ENCODE assay signal across 22 cellular contexts in genomic region chr5:154583545-154584168, GRCh38.
DNase-seq lines count a peak whose midpoint lies in the region; ATAC-seq, FAIRE-seq and TF ChIP-seq lines count a peak whose summit lies in the region.
"Had no signal": no experiment of that assay in that cellular context is flagged by ENCODE, and none has a peak within 500 bp of the region (broad histone marks: within the 10 kb centered on the region; RNA-seq: fewer than 3 reads in every experiment).

No MANE protein-coding gene starts in this region.

- H3K4me3 ChIP-seq in GM23338 (no peak overlapping the region), NB4 (ENCODE audit: low read depth, low read length) (no peak overlapping the region), K562 (no peak overlapping the region), smooth muscle cell (no peak overlapping the region)
- H3K4me3 ChIP-seq: coronary artery, lower lobe of right lung, right atrium auricular region had no signal

- FAIRE-seq in K562 (lab: Jason Lieb, UNC): no peak
- FAIRE-seq: H1, islet of Langerhans had no signal

- H3F3A ChIP-seq in GM23338 (replicated peaks; ENCODE audit: low read depth): no peaks in the 10 kb centered on the region
- H3F3A ChIP-seq in smooth muscle cell (ENCODE audit: low read depth): peaks cover 13% of the 10 kb centered on the region

- no peak overlapping the region for H3K4me3 Mint-ChIP-seq in GM23338
- H3K4me3 Mint-ChIP-seq: activated CD4-positive, alpha-beta T cell treated with anti-CD3 and anti-CD28 coated beads for 36 hours; activated CD8-positive, alpha-beta memory T cell treated with anti-CD3 and anti-CD28 coated beads, Interleukin-2, amount 10 ng/mL, durations not matched to agents 7 days and 5 days; activated naive CD8-positive, alpha-beta T cell treated with anti-CD3 and anti-CD28 coated beads, Interleukin-2, amount 10 ng/mL, durations not matched to agents 7 days and 5 days; activated T-helper 17 cell treated with anti-CD3 and anti-CD28 coated beads, Interleukin-2, amount 50 U/mL, for 72 hours; B cell had no signal

- H4K20me1 ChIP-seq in GM23338 (replicated peaks; ENCODE audit: insufficient read depth) (no peaks in the 10 kb centered on the region), K562 (replicated peaks; ENCODE audit: control insufficient read depth, insufficient read depth, low read length) (0 out of 2 replicates have a peak, but pooled peaks cover 7% of the 10 kb centered on the region), smooth muscle cell (ENCODE audit: low read depth) (no peaks in the 10 kb centered on the region)

- no TSS peak for BruUV-seq in K562 (replicated peaks; lab: Mats Ljungman, UMichigan)

- H3K9me1 ChIP-seq in K562 (ENCODE audit: control insufficient read depth, insufficient read depth, low read length): peaks cover 3% of the 10 kb centered on the region

- H3K9ac ChIP-seq in K562 (ENCODE audit: insufficient read depth in 1 of 2, low read depth in 2 of 2, low read length in 2 of 2) (no peak overlapping the region), smooth muscle cell (ENCODE audit: low read depth) (no peak overlapping the region)

- WGBS in K562 (ENCODE audit: insufficient coverage, low coverage, missing lambda C conversion rate): 5% methylated on average over 12 of the region's 12 CpGs
- WGBS in smooth muscle cell (ENCODE audit: low lambda C conversion rate): 44% methylated on average over 12 of the region's 12 CpGs

- peaks cover 4% of the 10 kb centered on the region for H3K27me3 Mint-ChIP-seq in GM23338 (ENCODE audit: insufficient read depth, low read depth, poor library complexity)

- TF ChIP-seq CTCF in GM23338 (conservative IDR thresholded peaks at IDR 0.05; ENCODE audit: low read depth in 2 of 2) (no peak), NB4 (IDR thresholded peaks at IDR 0.05; ENCODE audit: low read depth, low read length) (no peak), K562 (IDR thresholded peaks at IDR 0.05 in 2 of 3, conservative IDR thresholded peaks at IDR 0.05 in 1 of 3; ENCODE audit: insufficient read depth in 2 of 3, low read depth in 1 of 3, low read length in 3 of 3) (no peak), smooth muscle cell (IDR thresholded peaks at IDR 0.05; ENCODE audit: borderline replicate concordance, insufficient read depth, poor library complexity, severe bottlenecking) (no peak)

- H3K9me3 Mint-ChIP-seq in GM23338: no peaks in the 10 kb centered on the region
- H3K9me3 Mint-ChIP-seq: activated naive CD8-positive, alpha-beta T cell treated with anti-CD3 and anti-CD28 coated beads, Interleukin-2, amount 10 ng/mL, durations not matched to agents 7 days and 5 days; activated T-helper 17 cell treated with anti-CD3 and anti-CD28 coated beads, Interleukin-2, amount 50 U/mL, for 72 hours had no signal

- no peaks in the 10 kb centered on the region; the same call in 1 of the 2 replicates for H3K4me1 ChIP-seq in GM23338 (ENCODE audit: insufficient read depth)
- no peaks in the 10 kb centered on the region for H3K4me1 ChIP-seq in K562 (replicated peaks in 1 of 2; ENCODE audit: control insufficient read depth in 2 of 2, insufficient read depth in 2 of 2, low read length in 2 of 2)
- no peaks in the 10 kb centered on the region for H3K4me1 ChIP-seq in smooth muscle cell (ENCODE audit: low read depth)
- H3K4me1 ChIP-seq: lower lobe of right lung, right atrium auricular region had no signal

- TF ChIP-seq EP300 in K562 (IDR thresholded peaks at IDR 0.05; ENCODE audit: low read length): no peak

- H3K36me3 Mint-ChIP-seq in GM23338 (ENCODE audit: low read depth): no peaks in the 10 kb centered on the region
- H3K36me3 Mint-ChIP-seq: activated CD8-positive, alpha-beta memory T cell treated with anti-CD3 and anti-CD28 coated beads, Interleukin-2, amount 10 ng/mL, durations not matched to agents 7 days and 5 days; activated naive CD8-positive, alpha-beta T cell treated with anti-CD3 and anti-CD28 coated beads, Interleukin-2, amount 10 ng/mL, durations not matched to agents 7 days and 5 days had no signal

- H3K36me3 ChIP-seq in GM23338 (ENCODE audit: insufficient read depth): no peaks in the 10 kb centered on the region
- H3K36me3 ChIP-seq in K562 (ENCODE audit: control insufficient read depth, insufficient read depth, low read length): no peaks in the 10 kb centered on the region
- H3K36me3 ChIP-seq in smooth muscle cell (ENCODE audit: low read depth): no peaks in the 10 kb centered on the region
- H3K36me3 ChIP-seq: brain microvascular endothelial cell, lower lobe of right lung, right atrium auricular region had no signal

- no peak for TF ChIP-seq RAD21 in K562 (CRISPR knock-in tag; conservative IDR thresholded peaks at IDR 0.05 in 1 of 2, IDR thresholded peaks at IDR 0.05 in 1 of 2)

- TF ChIP-seq POLR2A in NB4 (IDR thresholded peaks at IDR 0.05; ENCODE audit: extremely low read depth, insufficient read length) (no peak), K562 (conservative IDR thresholded peaks at IDR 0.05) (no peak)

- no peak overlapping the region for H3K27ac Mint-ChIP-seq in GM23338
- H3K27ac Mint-ChIP-seq: activated CD4-positive, alpha-beta T cell treated with anti-CD3 and anti-CD28 coated beads for 36 hours; activated CD8-positive, alpha-beta memory T cell treated with anti-CD3 and anti-CD28 coated beads, Interleukin-2, amount 10 ng/mL, durations not matched to agents 7 days and 5 days; activated naive CD8-positive, alpha-beta T cell treated with anti-CD3 and anti-CD28 coated beads, Interleukin-2, amount 10 ng/mL, durations not matched to agents 7 days and 5 days; activated T-helper 17 cell treated with anti-CD3 and anti-CD28 coated beads, Interleukin-2, amount 50 U/mL, for 72 hours; B cell had no signal

- H3K27ac ChIP-seq in GM23338 (ENCODE audit: low read depth): no peak overlapping the region
- H3K27ac ChIP-seq in K562 (ENCODE audit: extremely low read depth, low read depth, low read length): no peak overlapping the region
- no peak overlapping the region for H3K27ac ChIP-seq in smooth muscle cell (ENCODE audit: low read depth)
- H3K27ac ChIP-seq: brain microvascular endothelial cell, coronary artery, lower lobe of right lung, right atrium auricular region had no signal

- no peaks in the 10 kb centered on the region for H3K79me2 ChIP-seq in GM23338 (replicated peaks; ENCODE audit: insufficient read depth)
- H3K79me2 ChIP-seq in K562 (ENCODE audit: control insufficient read depth, insufficient read depth, low read length): no peaks in the 10 kb centered on the region
- H3K79me2 ChIP-seq in smooth muscle cell (ENCODE audit: low read depth): no peaks in the 10 kb centered on the region

- CTCF ChIA-PET in K562 (lab: Yijun Ruan, JAX; ENCODE audit: low intra/inter-chr PET ratio): no interaction called here

- no peaks in the 10 kb centered on the region for H3K9me2 ChIP-seq in GM23338 (ENCODE audit: insufficient read depth)

- ATAC-seq in GM23338 (no peak; the same call in 1 of the 3 replicates), K562 (peak; percentile 54; the same call in 2 of the 3 replicates), left ventricle myocardium superior (no peak)
- ATAC-seq: activated CD4-positive, alpha-beta T cell treated with anti-CD3 and anti-CD28 coated beads for 36 hours; activated CD8-positive, alpha-beta memory T cell treated with anti-CD3 and anti-CD28 coated beads, Interleukin-2, amount 10 ng/mL, durations not matched to agents 7 days and 5 days; activated T-helper 17 cell treated with anti-CD3 and anti-CD28 coated beads, Interleukin-2, amount 50 U/mL, for 72 hours; lower lobe of right lung had no signal

- H3K9me3 ChIP-seq in K562 (replicated peaks; ENCODE audit: control insufficient read depth, insufficient read depth, low read depth, low read length) (no peaks in the 10 kb centered on the region), smooth muscle cell (replicated peaks; ENCODE audit: low read depth) (no peaks in the 10 kb centered on the region)
- H3K9me3 ChIP-seq: lower lobe of right lung, right atrium auricular region had no signal

- H3K4me1 Mint-ChIP-seq in GM23338: peaks cover 3% of the 10 kb centered on the region; the same call in 1 of the 3 replicates
- H3K4me1 Mint-ChIP-seq: activated CD4-positive, alpha-beta T cell treated with anti-CD3 and anti-CD28 coated beads for 36 hours; activated CD8-positive, alpha-beta memory T cell treated with anti-CD3 and anti-CD28 coated beads, Interleukin-2, amount 10 ng/mL, durations not matched to agents 7 days and 5 days; activated naive CD8-positive, alpha-beta T cell treated with anti-CD3 and anti-CD28 coated beads, Interleukin-2, amount 10 ng/mL, durations not matched to agents 7 days and 5 days; activated T-helper 17 cell treated with anti-CD3 and anti-CD28 coated beads, Interleukin-2, amount 50 U/mL, for 72 hours; B cell had no signal

- in situ Hi-C loops in K562 (cut with MboI): no loop called here

- H3K4me2 ChIP-seq in GM23338 (no peak overlapping the region), K562 (ENCODE audit: insufficient read depth, low read length) (no peak overlapping the region), smooth muscle cell (peak overlapping the region; percentile 41)

- H3K27me3 ChIP-seq in GM23338 (ENCODE audit: insufficient read depth) (no peaks in the 10 kb centered on the region), K562 (ENCODE audit: control insufficient read depth in 2 of 2, insufficient read depth in 2 of 2, low read length in 2 of 2) (peaks cover 23 to 30% of the 10 kb centered on the region in 2 experiments), smooth muscle cell (ENCODE audit: low read depth) (no peaks in the 10 kb centered on the region)
- H3K27me3 ChIP-seq: brain microvascular endothelial cell, right atrium auricular region had no signal

- POLR2A ChIA-PET in K562 (lab: Yijun Ruan, JAX): interaction anchor here (0.5 to 1.7 kb wide), 3 partner anchors 10 to 949 kb away, joined by 3 to 12 read pairs (median 3); no protein-coding TSS in a partner anchor

- DNase-seq in GM23338 (ENCODE audit: low spot score): no peak
- DNase-seq in NB4 (ENCODE audit: low read depth): peak; percentile 56
- DNase-seq in K562 (ENCODE audit: extremely low read depth in 1 of 4, low spot score in 3 of 4): no peak
- no peak for DNase-seq in smooth muscle cell (lab: John Stamatoyannopoulos, UW; ENCODE audit: unreplicated experiment)
- no peak for DNase-seq in effector CD4-positive, alpha-beta T cell
- DNase-seq in NCI-H128 (lab: John Stamatoyannopoulos, UW; ENCODE audit: unreplicated experiment): no peak
- DNase-seq in left ventricle myocardium superior: no peak
- DNase-seq: activated CD4-positive, alpha-beta T cell treated with anti-CD3 and anti-CD28 coated beads for 36 hours; activated CD8-positive, alpha-beta memory T cell treated with anti-CD3 and anti-CD28 coated beads, Interleukin-2, amount 10 ng/mL, durations not matched to agents 7 days and 5 days; activated naive CD8-positive, alpha-beta T cell treated with anti-CD3 and anti-CD28 coated beads, Interleukin-2, amount 10 ng/mL, durations not matched to agents 7 days and 5 days; brain microvascular endothelial cell; lower lobe of right lung; MM.1S; NCI-H187 treated with DMSO at 0.1 percent for 48 hours; NCI-H510A treated with DMSO at 0.1 percent for 48 hours; SHP77 treated with DMSO at 0.1 percent for 48 hours had no signal

- H2AFZ ChIP-seq in GM23338 (peak overlapping the region; percentile 47; the same call in 1 of the 2 replicates), K562 (ENCODE audit: low read depth, low read length) (no peak overlapping the region), smooth muscle cell (ENCODE audit: low read depth) (no peak overlapping the region)

- intact Hi-C loops in K562 (cut with micrococcal nuclease) (no loop called here), left ventricle myocardium superior (cut with micrococcal nuclease) (no loop called here)
